Comparison of ENCODE assay signal across 26 cellular contexts in genomic region chr17:66604381-66604780, GRCh38.
"Had no signal": no experiment of that assay in that cellular context is flagged by ENCODE, and none has a peak within 500 bp of the region (broad histone marks: within the 10 kb centered on the region; RNA-seq: fewer than 3 reads in every experiment).

No MANE protein-coding gene starts in this region.

- H3K4me2 ChIP-seq: hepatocyte, smooth muscle cell had no signal

- H3K79me2 ChIP-seq: hepatocyte had no signal

- H3K27me3 ChIP-seq: brain microvascular endothelial cell, esophagus squamous epithelium, hepatocyte, right lobe of liver, stomach, upper lobe of left lung had no signal

- H3K9me3 ChIP-seq: esophagus squamous epithelium, mucosa of descending colon, psoas muscle, right lobe of liver, stomach, thoracic aorta, upper lobe of left lung had no signal

- H2AFZ ChIP-seq: hepatocyte had no signal

- H3K27ac Mint-ChIP-seq: activated naive CD8-positive, alpha-beta T cell treated with anti-CD3 and anti-CD28 coated beads for 36 hours had no signal

- H3K4me1 ChIP-seq: esophagus squamous epithelium, psoas muscle, right lobe of liver, upper lobe of left lung had no signal

- H3K36me3 ChIP-seq: brain microvascular endothelial cell, esophagus squamous epithelium, right lobe of liver, stomach, thoracic aorta, upper lobe of left lung had no signal

- H3K4me3 ChIP-seq: coronary artery, esophagus squamous epithelium, hepatocyte, mucosa of descending colon, psoas muscle, right lobe of liver, smooth muscle cell, stomach, thoracic aorta, upper lobe of left lung had no signal

- H3K36me3 Mint-ChIP-seq: naive B cell had no signal

- H3K27ac ChIP-seq: brain microvascular endothelial cell, coronary artery, esophagus squamous epithelium, hepatocyte, psoas muscle, right lobe of liver, thoracic aorta, upper lobe of left lung, VCaP had no signal

- H3K4me3 Mint-ChIP-seq: activated naive CD8-positive, alpha-beta T cell treated with anti-CD3 and anti-CD28 coated beads for 36 hours; activated T-helper 1 cell treated with anti-CD3 and anti-CD28 coated beads, Interleukin-12 subunit alpha, Interleukin-12 subunit beta, Interleukin-2, Interleukin-4 antibody, amounts not matched to agents 30 ng/mL and 10 ng/mL and 1 ng/mL, durations not matched to agents 14 hours and 24 hours and 36 hours; central memory CD8-positive, alpha-beta T cell; naive B cell; neural crest cell had no signal

- H3K27me3 Mint-ChIP-seq: activated naive CD8-positive, alpha-beta T cell treated with anti-CD3 and anti-CD28 coated beads for 36 hours had no signal

- FAIRE-seq: islet of Langerhans had no signal

- ATAC-seq: mucosa of descending colon, psoas muscle, right lobe of liver had no signal

- H3K4me1 Mint-ChIP-seq: central memory CD8-positive, alpha-beta T cell; naive B cell had no signal

- DNase-seq: activated CD4-positive, alpha-beta T cell treated with anti-CD3 and anti-CD28 coated beads, Interleukin-2, amount 50 U/mL, for 48 hours; activated naive CD8-positive, alpha-beta T cell treated with anti-CD3 and anti-CD28 coated beads for 36 hours; amniotic stem cell; brain microvascular endothelial cell; effector CD4-positive, alpha-beta T cell; esophagus squamous epithelium; foreskin fibroblast; left colon; mucosa of descending colon; naive B cell; psoas muscle; right lobe of liver; stimulated activated CD4-positive, alpha-beta T cell treated with anti-CD3 and anti-CD28 coated beads, Interleukin-4, amount 100 ng/mL, for 1 hour; stomach; SW 1271; T-helper 2 cell; upper lobe of left lung had no signal
